Comparison of ENCODE assay signal across 21 cellular contexts in genomic region chr13:42873081-42873480, GRCh38.
"Had no signal": no experiment of that assay in that cellular context is flagged by ENCODE, and none has a peak within 500 bp of the region (broad histone marks: within the 10 kb centered on the region; RNA-seq: fewer than 3 reads in every experiment).

No MANE protein-coding gene starts in this region.

- H3K4me3 ChIP-seq: colonic mucosa, esophagus squamous epithelium, heart left ventricle, left ventricle myocardium inferior, sigmoid colon, thoracic aorta, upper lobe of left lung had no signal

- H3K9me3 ChIP-seq: colonic mucosa, esophagus squamous epithelium, heart left ventricle, left ventricle myocardium inferior, sigmoid colon, thoracic aorta, upper lobe of left lung had no signal

- ATAC-seq: activated T-cell treated with anti-CD3 and anti-CD28 coated beads, Interleukin-2, amount 50 U/mL, for 72 hours; heart left ventricle; natural killer cell; stimulated activated naive B cell treated with anti-CD40 and anti-IgM and Interleukin-4, amounts not matched to agents 10 μg/mL and 1 μg/mL and 100 μg/mL, for 72 hours; T-helper 17 cell had no signal

- H3K27me3 ChIP-seq: colonic mucosa, esophagus squamous epithelium, heart left ventricle, sigmoid colon, upper lobe of left lung had no signal

- DNase-seq: activated CD4-positive, alpha-beta memory T cell treated with anti-CD3 and anti-CD28 coated beads, Interleukin-2, amount 10 ng/mL, durations not matched to agents 7 days and 5 days; activated effector memory CD4-positive, alpha-beta T cell treated with anti-CD3 and anti-CD28 coated beads, Interleukin-2, amount 50 U/mL, for 16 hours; activated naive CD4-positive, alpha-beta T cell treated with anti-CD3 and anti-CD28 coated beads, Interleukin-2, amount 10 ng/mL, durations not matched to agents 7 days and 5 days; activated T-cell treated with anti-CD3 and anti-CD28 coated beads, Interleukin-2, amount 50 U/mL, for 72 hours; amygdala; colonic mucosa; esophagus squamous epithelium; heart left ventricle; immature natural killer cell; kidney glomerular epithelial cell; left ventricle myocardium inferior; midbrain; natural killer cell; retina; sigmoid colon; stimulated activated CD4-positive, alpha-beta T cell treated with anti-CD3 and anti-CD28 coated beads, Interleukin-2, amount 100 ng/mL, for 48 hours; stimulated activated CD8-positive, alpha-beta memory T cell treated with anti-CD3 and anti-CD28 coated beads, Interleukin-4, amount 100 ng/mL, for 48 hours; stimulated activated naive B cell treated with anti-CD40 and anti-IgM and Interleukin-4, amounts not matched to agents 10 μg/mL and 1 μg/mL and 100 μg/mL, for 72 hours; T-helper 17 cell; upper lobe of left lung had no signal

- H3K27ac ChIP-seq: colonic mucosa, esophagus squamous epithelium, heart left ventricle, left ventricle myocardium inferior, sigmoid colon, thoracic aorta, upper lobe of left lung had no signal

- H3K4me1 ChIP-seq: colonic mucosa, left ventricle myocardium inferior, sigmoid colon had no signal

- H3K36me3 ChIP-seq: colonic mucosa, esophagus squamous epithelium, heart left ventricle, left ventricle myocardium inferior, sigmoid colon, thoracic aorta, upper lobe of left lung had no signal
